ENCODE assay signal across 15 cellular contexts in the genomic region with DNA sequence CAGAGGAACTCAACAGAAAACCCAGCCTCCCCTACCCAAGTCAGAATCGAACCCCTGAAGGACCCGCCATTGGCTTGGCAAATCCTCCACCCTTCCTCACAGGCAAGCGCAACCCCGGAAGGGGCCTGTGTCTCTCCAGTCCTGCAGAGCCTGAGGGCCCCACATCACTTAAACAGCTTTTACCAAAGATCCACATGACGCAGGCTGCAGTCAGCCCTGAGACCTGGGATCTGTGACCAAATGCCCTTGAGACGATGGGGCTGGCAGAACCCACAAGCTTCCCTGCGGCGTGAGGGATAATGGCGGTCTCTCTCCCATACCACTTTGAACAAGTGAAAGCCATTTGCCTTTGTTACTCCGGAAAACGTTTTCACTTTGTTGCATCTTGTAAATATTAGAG.
"Had no signal": no experiment of that assay in that cellular context is flagged by ENCODE, and none has a peak within 500 bp of the region (broad histone marks: within the 10 kb centered on the region; RNA-seq: fewer than 3 reads in every experiment).

No MANE protein-coding gene starts in this region.

- H3K27me3 ChIP-seq: esophagus muscularis mucosa, neural progenitor cell, sigmoid colon had no signal

- H3K36me3 ChIP-seq: neural progenitor cell had no signal

- H3K4me3 ChIP-seq: esophagus muscularis mucosa, neural progenitor cell, sigmoid colon, thoracic aorta had no signal

- ATAC-seq: activated T-cell treated with anti-CD3 and anti-CD28 coated beads, Interleukin-2, amount 50 U/mL, for 4 hours; stimulated activated naive B cell treated with anti-CD40 and anti-IgM and Interleukin-4, amounts not matched to agents 10 μg/mL and 1 μg/mL and 100 μg/mL, for 72 hours had no signal

- H2AFZ ChIP-seq: neural progenitor cell had no signal

- H3K27ac ChIP-seq: esophagus muscularis mucosa, neural progenitor cell, thoracic aorta had no signal

- H3K4me3 Mint-ChIP-seq: activated naive CD4-positive, alpha-beta T cell treated with anti-CD3 and anti-CD28 coated beads for 36 hours; activated T-cell treated with anti-CD3 and anti-CD28 coated beads, Interleukin-2, amount 50 U/mL, for 4 hours; neural progenitor cell; stimulated activated naive B cell treated with anti-CD40 and anti-IgM and Interleukin-4, amounts not matched to agents 10 μg/mL and 1 μg/mL and 100 μg/mL, for 72 hours had no signal

- H3K9me3 Mint-ChIP-seq: activated naive CD4-positive, alpha-beta T cell treated with anti-CD3 and anti-CD28 coated beads for 36 hours; activated T-cell treated with anti-CD3 and anti-CD28 coated beads, Interleukin-2, amount 50 U/mL, for 4 hours; neural progenitor cell; stimulated activated naive B cell treated with anti-CD40 and anti-IgM and Interleukin-4, amounts not matched to agents 10 μg/mL and 1 μg/mL and 100 μg/mL, for 72 hours had no signal

- H3K27ac Mint-ChIP-seq: activated naive CD4-positive, alpha-beta T cell treated with anti-CD3 and anti-CD28 coated beads for 36 hours; neural progenitor cell; stimulated activated naive B cell treated with anti-CD40 and anti-IgM and Interleukin-4, amounts not matched to agents 10 μg/mL and 1 μg/mL and 100 μg/mL, for 72 hours had no signal

- H3K4me1 ChIP-seq: neural progenitor cell had no signal

- H3K9ac ChIP-seq: neural progenitor cell had no signal

- H3K27me3 Mint-ChIP-seq: stimulated activated naive B cell treated with anti-CD40 and anti-IgM and Interleukin-4, amounts not matched to agents 10 μg/mL and 1 μg/mL and 100 μg/mL, for 72 hours had no signal

- H3K4me2 ChIP-seq: neural progenitor cell had no signal

- DNase-seq: activated CD4-positive, alpha-beta T cell treated with anti-CD3 and anti-CD28 coated beads, Interleukin-2, amount 50 U/mL, for 1 hour; activated CD8-positive, alpha-beta memory T cell treated with anti-CD3 and anti-CD28 coated beads, Interleukin-2, amount 50 U/mL, for 4 hours; activated naive CD4-positive, alpha-beta T cell treated with anti-CD3 and anti-CD28 coated beads for 36 hours; activated T-cell treated with anti-CD3 and anti-CD28 coated beads, Interleukin-2, amount 50 U/mL, for 4 hours; anterior cingulate cortex; cortex of kidney; effector CD4-positive, alpha-beta T cell; hippocampal formation; sigmoid colon; stimulated activated CD4-positive, alpha-beta T cell treated with anti-CD3 and anti-CD28 coated beads, Interleukin-4, amount 100 ng/mL, for 4 hours; stimulated activated naive B cell treated with anti-CD40 and anti-IgM and Interleukin-4, amounts not matched to agents 10 μg/mL and 1 μg/mL and 100 μg/mL, for 72 hours; T1000 had no signal

- H3K9me3 ChIP-seq: esophagus muscularis mucosa, sigmoid colon, thoracic aorta had no signal
